Comparison of ENCODE assay signal across 20 cellular contexts in the genomic region with DNA sequence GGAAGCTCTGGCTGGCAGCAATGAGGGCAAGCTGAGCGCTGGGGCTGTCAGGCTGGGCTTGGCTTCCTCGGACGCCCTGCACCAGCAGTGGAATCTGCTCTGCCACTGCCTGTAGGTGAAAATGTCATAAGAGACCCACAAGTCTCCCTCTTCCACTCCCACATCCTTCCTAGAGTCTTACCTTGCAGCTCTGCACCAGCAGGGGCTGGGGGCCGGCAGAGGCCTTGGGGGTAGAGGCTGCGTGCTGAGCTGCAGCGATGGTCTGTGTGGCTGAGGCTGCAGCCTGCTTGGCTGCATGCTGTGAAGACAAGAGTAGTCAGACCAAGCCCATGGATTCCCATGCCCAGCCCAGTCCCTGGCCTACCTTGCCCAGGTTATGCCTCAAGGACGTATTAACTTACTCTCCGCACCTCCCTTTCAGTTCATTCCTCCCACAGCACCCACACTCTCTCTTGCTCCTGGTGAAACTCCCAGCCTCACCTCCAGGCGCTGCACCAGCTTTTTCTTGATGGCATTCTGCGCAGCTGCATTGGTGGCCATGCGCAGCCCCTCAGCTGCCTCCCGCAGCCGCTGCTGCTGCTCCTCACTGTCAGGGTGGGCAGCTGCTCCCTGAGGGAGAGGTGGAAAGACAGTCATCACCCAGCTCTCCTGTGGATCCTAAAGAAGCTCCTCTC. TPM values are rescaled to one million over a fixed set of nuclear protein-coding genes. Genes with fewer than 3 reads are reported as not detected.
DNase-seq lines count a peak whose midpoint lies in the region; ATAC-seq and TF ChIP-seq lines count a peak whose summit lies in the region.
"Had no signal": no experiment of that assay in that cellular context is flagged by ENCODE, and none has a peak within 500 bp of the region (broad histone marks: within the 10 kb centered on the region; RNA-seq: fewer than 3 reads in every experiment).

No MANE protein-coding gene starts in this region.

- H3K9me3 ChIP-seq in HUES48 (ENCODE audit: control insufficient read depth, insufficient read depth, low read length) = no peaks in the 10 kb centered on the region
- no peaks in the 10 kb centered on the region for H3K9me3 ChIP-seq in sigmoid colon
- H3K9me3 ChIP-seq: left lung had no signal

- DNase-seq in activated naive CD8-positive, alpha-beta T cell treated with anti-CD3 and anti-CD28 coated beads, Interleukin-2, amount 10 ng/mL, durations not matched to agents 7 days and 5 days = no peak
- DNase-seq in immature natural killer cell = no peak
- DNase-seq in sigmoid colon = peak; percentile 29
- DNase-seq in NCI-H446 (lab: John Stamatoyannopoulos, UW) = no peak
- no peak for DNase-seq in omental fat pad (ENCODE audit: low spot score)
- DNase-seq: activated CD4-positive, alpha-beta T cell treated with anti-CD3 and anti-CD28 coated beads, Interleukin-2, amount 50 U/mL, for 4 hours; activated T-cell treated with anti-CD3 and anti-CD28 coated beads, Interleukin-2, amount 50 U/mL, for 48 hours; left lung; NCI-H1105 treated with DMSO at 0.1 percent for 48 hours; NCI-H2107; NCI-H510A treated with DMSO at 0.1 percent for 48 hours; occipital lobe; Right ventricle myocardium superior; T-cell had no signal

- 97% methylated on average over 13 of the region's 13 CpGs for WGBS in sigmoid colon, 2 donors

- H3K4me1 Mint-ChIP-seq in activated naive CD8-positive, alpha-beta T cell treated with anti-CD3 and anti-CD28 coated beads, Interleukin-2, amount 10 ng/mL, durations not matched to agents 7 days and 5 days = no peaks in the 10 kb centered on the region
- H3K4me1 Mint-ChIP-seq in immature natural killer cell = no peaks in the 10 kb centered on the region

- TF ChIP-seq EP300 in sigmoid colon (IDR thresholded peaks at IDR 0.05) = no peak

- H3K4me3 Mint-ChIP-seq in activated naive CD8-positive, alpha-beta T cell treated with anti-CD3 and anti-CD28 coated beads, Interleukin-2, amount 10 ng/mL, durations not matched to agents 7 days and 5 days = no peak overlapping the region
- H3K4me3 Mint-ChIP-seq in immature natural killer cell = no peak overlapping the region
- H3K4me3 Mint-ChIP-seq: stimulated activated naive CD8-positive, alpha-beta T cell treated with anti-CD3 and anti-CD28 coated beads, Interleukin-15, Interleukin-2, amounts not matched to agents 100 ng/mL and 50 ng/mL, for 24 hours; T-cell; type B pancreatic cell had no signal

- TF ChIP-seq POLR2A in sigmoid colon (IDR thresholded peaks at IDR 0.05) = no peak

- peak; percentile 13 for ATAC-seq in activated naive CD8-positive, alpha-beta T cell treated with anti-CD3 and anti-CD28 coated beads, Interleukin-2, amount 10 ng/mL, durations not matched to agents 7 days and 5 days (ENCODE audit: low read depth)
- ATAC-seq in GM19467 (IDR thresholded peaks at IDR 0.05; ENCODE audit: unreplicated experiment) (no peak), omental fat pad (ENCODE audit: low FRiP score) (no peak)
- ATAC-seq: esophagus mucosa, left lung, T-cell had no signal

- peaks cover 36% of the 10 kb centered on the region for H3K36me3 Mint-ChIP-seq in activated naive CD8-positive, alpha-beta T cell treated with anti-CD3 and anti-CD28 coated beads, Interleukin-2, amount 10 ng/mL, durations not matched to agents 7 days and 5 days
- H3K36me3 Mint-ChIP-seq in immature natural killer cell = peaks cover 32 to 73% (median 40%) of the 10 kb centered on the region in 3 donors

- H3K27ac ChIP-seq in HUES48 (ENCODE audit: low read depth, low read length) = peak overlapping the region; percentile 77
- peak overlapping the region; percentile 50 to 69 (median 56) for H3K27ac ChIP-seq in sigmoid colon
- H3K27ac ChIP-seq: left lung had no signal

- H3K4me1 ChIP-seq in HUES48 (ENCODE audit: control insufficient read depth, insufficient read depth, low read length) = no peaks in the 10 kb centered on the region
- peaks cover 0 to 6% (median 0%) of the 10 kb centered on the region in 4 donors for H3K4me1 ChIP-seq in sigmoid colon
- H3K4me1 ChIP-seq: left lung had no signal

- H3K9me3 Mint-ChIP-seq in activated naive CD8-positive, alpha-beta T cell treated with anti-CD3 and anti-CD28 coated beads, Interleukin-2, amount 10 ng/mL, durations not matched to agents 7 days and 5 days = no peaks in the 10 kb centered on the region
- H3K9me3 Mint-ChIP-seq in immature natural killer cell = no peaks in the 10 kb centered on the region
- H3K9me3 Mint-ChIP-seq: stimulated activated naive CD8-positive, alpha-beta T cell treated with anti-CD3 and anti-CD28 coated beads, Interleukin-15, Interleukin-2, amounts not matched to agents 100 ng/mL and 50 ng/mL, for 24 hours; T-cell; type B pancreatic cell had no signal

- no peak overlapping the region for H3K9ac ChIP-seq in HUES48 (ENCODE audit: low read depth, low read length)

- peaks cover 96% of the 10 kb centered on the region for H3K36me3 ChIP-seq in HUES48 (ENCODE audit: control insufficient read depth, insufficient read depth, low read length)
- H3K36me3 ChIP-seq in sigmoid colon = peaks cover 89 to 100% (median 94%) of the 10 kb centered on the region in 4 donors

- H3K27me3 ChIP-seq in HUES48 (ENCODE audit: control insufficient read depth, insufficient read depth, low read length) = no peaks in the 10 kb centered on the region
- no peaks in the 10 kb centered on the region for H3K27me3 ChIP-seq in sigmoid colon
- H3K27me3 ChIP-seq: dorsolateral prefrontal cortex, left lung had no signal

- H3K27ac Mint-ChIP-seq in activated naive CD8-positive, alpha-beta T cell treated with anti-CD3 and anti-CD28 coated beads, Interleukin-2, amount 10 ng/mL, durations not matched to agents 7 days and 5 days = no peak overlapping the region
- H3K27ac Mint-ChIP-seq in immature natural killer cell = peak overlapping the region in 4 of 6 donors; percentile 40 to 66 (median 48)
- H3K27ac Mint-ChIP-seq: stimulated activated naive CD8-positive, alpha-beta T cell treated with anti-CD3 and anti-CD28 coated beads, Interleukin-15, Interleukin-2, amounts not matched to agents 100 ng/mL and 50 ng/mL, for 24 hours; type B pancreatic cell had no signal

- no peak overlapping the region for H3K4me3 ChIP-seq in HUES48 (ENCODE audit: low read depth, low read length)
- no peak overlapping the region for H3K4me3 ChIP-seq in sigmoid colon
- H3K4me3 ChIP-seq: dorsolateral prefrontal cortex, left lung had no signal

- POLR2A ChIA-PET in activated naive CD8-positive, alpha-beta T cell treated with anti-CD3 and anti-CD28 coated beads, Interleukin-2, amount 10 ng/mL, durations not matched to agents 7 days and 5 days (lab: Charles Lee) = interaction anchor here (0.9 to 2.5 kb wide), 2 partner anchors 12 to 14 kb away, joined by 3 to 8 read pairs; no protein-coding TSS in a partner anchor

- TF ChIP-seq CTCF in sigmoid colon (IDR thresholded peaks at IDR 0.05) = no peak
- TF ChIP-seq CTCF in omental fat pad (IDR thresholded peaks at IDR 0.05) = no peak

- intact Hi-C loops in sigmoid colon (cut with DNase I) = no loop called here

- no peaks in the 10 kb centered on the region for H3K27me3 Mint-ChIP-seq in activated naive CD8-positive, alpha-beta T cell treated with anti-CD3 and anti-CD28 coated beads, Interleukin-2, amount 10 ng/mL, durations not matched to agents 7 days and 5 days
- peaks cover 0 to 7% (median 2%) of the 10 kb centered on the region in 3 donors for H3K27me3 Mint-ChIP-seq in immature natural killer cell (ENCODE audit: low read depth in 3 of 3)
- H3K27me3 Mint-ChIP-seq: stimulated activated naive CD8-positive, alpha-beta T cell treated with anti-CD3 and anti-CD28 coated beads, Interleukin-15, Interleukin-2, amounts not matched to agents 100 ng/mL and 50 ng/mL, for 24 hours; T-cell; type B pancreatic cell had no signal

RNA-seq across cellular contexts. Expression of gene TLN1, which starts 17.3 kb away (rescaled TPM):
- total RNA-seq in activated naive CD8-positive, alpha-beta T cell treated with anti-CD3 and anti-CD28 coated beads, Interleukin-2, amount 10 ng/mL, durations not matched to agents 7 days and 5 days = 100 to 1,000 TPM; 381 to 388 TPM
- polyA plus RNA-seq in immature natural killer cell (100 to 1,000 TPM in 1 of 3 donors, 10 to 100 TPM in 2; 21.4 to 260 (median 61.5) TPM), sigmoid colon (100 to 1,000 TPM in 1 of 3 donors, 10 to 100 TPM in 2; 45.0 to 143 (median 57.6) TPM)
- total RNA-seq in sigmoid colon (100 to 1,000 TPM; 354 to 609 (median 525) TPM), omental fat pad (100 to 1,000 TPM; 301 to 553 (median 412) TPM)

RNA-seq across cellular contexts. Expression of gene CREB3, which starts 17.8 kb away (rescaled TPM):
- total RNA-seq in activated naive CD8-positive, alpha-beta T cell treated with anti-CD3 and anti-CD28 coated beads, Interleukin-2, amount 10 ng/mL, durations not matched to agents 7 days and 5 days = 10 to 100 TPM; 21.1 to 24.1 TPM
- polyA plus RNA-seq in immature natural killer cell = 10 to 100 TPM; 47.8 to 59.3 (median 50.0) TPM
- total RNA-seq in sigmoid colon = 10 to 100 TPM; 65.9 to 82.7 (median 75.4) TPM
- 10 to 100 TPM; 31.0 to 39.0 (median 35.3) TPM for polyA plus RNA-seq in sigmoid colon
- 10 to 100 TPM; 43.2 to 48.3 (median 45.8) TPM for total RNA-seq in omental fat pad

RNA-seq across cellular contexts. Expression of gene TPM2, which starts 25.0 kb away (rescaled TPM):
- 10 to 100 TPM; 35.7 to 36.9 TPM for total RNA-seq in activated naive CD8-positive, alpha-beta T cell treated with anti-CD3 and anti-CD28 coated beads, Interleukin-2, amount 10 ng/mL, durations not matched to agents 7 days and 5 days
- polyA plus RNA-seq in immature natural killer cell (under 1 TPM in 1 of 3 donors, not detected in 2; 0.28 TPM), sigmoid colon (100 to 1,000 TPM in 2 of 3 donors, 10 to 100 TPM in 1; 49.9 to 447 (median 334) TPM)
- total RNA-seq in sigmoid colon (1,000 to 10,000 TPM; 3,590 to 8,131 (median 6,107) TPM), omental fat pad (100 to 1,000 TPM; 150 to 301 (median 237) TPM)

RNA-seq across cellular contexts. Expression of gene GBA2, which starts 34.3 kb away (rescaled TPM):
- total RNA-seq in activated naive CD8-positive, alpha-beta T cell treated with anti-CD3 and anti-CD28 coated beads, Interleukin-2, amount 10 ng/mL, durations not matched to agents 7 days and 5 days = 10 to 100 TPM; 60.1 to 62.2 TPM
- polyA plus RNA-seq in immature natural killer cell (10 to 100 TPM; 20.3 to 43.3 (median 37.4) TPM), sigmoid colon (10 to 100 TPM; 34.8 to 88.5 (median 58.5) TPM)
- total RNA-seq in sigmoid colon (10 to 100 TPM; 45.9 to 91.7 (median 64.8) TPM), omental fat pad (10 to 100 TPM; 33.7 to 94.7 (median 57.9) TPM)

RNA-seq across cellular contexts. Expression of gene RGP1, which starts 34.4 kb away (rescaled TPM):
- total RNA-seq in activated naive CD8-positive, alpha-beta T cell treated with anti-CD3 and anti-CD28 coated beads, Interleukin-2, amount 10 ng/mL, durations not matched to agents 7 days and 5 days = 10 to 100 TPM; 26.9 to 29.1 TPM
- polyA plus RNA-seq in immature natural killer cell = 10 to 100 TPM in 1 of 3 donors, 1 to 10 TPM in 2; 5.4 to 10.6 (median 8.2) TPM
- total RNA-seq in sigmoid colon = 10 to 100 TPM; 13.3 to 23.5 (median 13.5) TPM
- polyA plus RNA-seq in sigmoid colon = 10 to 100 TPM; 10.2 to 37.2 (median 21.3) TPM
- 10 to 100 TPM; 12.7 to 19.2 (median 17.5) TPM for total RNA-seq in omental fat pad

Comparison
In these comparisons a context has a peak if more than half of its experiments do, and no peak if none do; other contexts are left out.
1. RNA of gene TPM2, which starts 25.0 kb away (total RNA-seq): 3,590 to 8,131 TPM in sigmoid colon; 150 to 301 TPM in omental fat pad and 35.7 to 36.9 TPM in activated naive CD8-positive, alpha-beta T cell treated with anti-CD3 and anti-CD28 coated beads, Interleukin-2, amount 10 ng/mL, durations not matched to agents 7 days and 5 days; every median in the first group is over 10 times any median in the second.